8 cellular contexts compared by ENCODE assay signal in the genomic region with DNA sequence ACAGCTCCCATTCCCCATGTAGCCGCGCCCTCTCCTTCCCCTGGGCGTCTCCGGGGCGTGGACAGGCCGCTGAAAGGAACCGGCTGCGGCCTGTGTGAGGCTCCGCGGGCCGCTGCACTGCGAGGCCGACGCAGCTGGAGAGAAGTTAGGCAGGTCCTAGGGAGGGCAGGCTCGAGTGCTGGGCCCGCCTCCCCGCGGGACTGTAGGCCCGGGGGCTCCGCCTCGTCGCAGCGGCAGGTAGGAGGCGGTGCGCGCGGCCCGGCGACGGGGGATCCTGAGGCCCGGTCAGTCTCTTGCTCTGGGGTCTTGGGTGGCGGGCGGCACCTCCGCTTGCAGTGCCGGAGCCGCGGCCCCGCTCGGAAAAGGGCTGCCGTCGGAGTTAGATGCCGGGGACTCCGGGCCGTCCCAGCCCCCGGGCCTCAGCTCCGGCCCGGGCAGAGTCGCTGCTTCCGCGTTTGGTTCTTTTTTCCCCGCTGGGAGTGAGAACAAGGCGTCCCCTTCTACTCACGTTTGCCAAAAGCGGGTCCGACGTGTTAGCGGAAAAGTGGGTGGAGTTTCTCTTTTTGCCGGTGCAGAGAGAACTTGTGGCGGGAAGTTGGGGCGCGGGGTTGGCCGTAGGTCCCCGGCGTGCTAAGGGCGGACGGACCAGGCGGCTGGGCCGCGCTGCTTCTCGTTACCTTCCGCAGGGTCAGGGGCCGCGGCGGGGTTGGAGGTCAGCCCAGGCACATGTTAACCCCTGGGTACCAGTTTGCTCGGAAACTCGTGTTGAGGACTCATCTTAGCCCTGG.
DNase-seq lines count a peak whose midpoint lies in the region; ATAC-seq and TF ChIP-seq lines count a peak whose summit lies in the region.

A gene (plus strand): TSS at position 222 of the 788 bp plus-strand sequence. CDS start 2,026 bp downstream, outside the sequence.

- peak; percentile 85 for ATAC-seq in GM18858 (IDR thresholded peaks at IDR 0.05; ENCODE audit: unreplicated experiment)
- ATAC-seq in HG03103 (IDR thresholded peaks at IDR 0.05; ENCODE audit: low read depth, unreplicated experiment) = peak; percentile 80

- peaks cover 4% of the 10 kb centered on the region; the same call in 1 of the 2 replicates for H3K36me3 ChIP-seq in ACC112 (ENCODE audit: insufficient read depth, low read length)

- DNase-seq in NCI-H2196 treated with DMSO at 0.1 percent for 48 hours (lab: John Stamatoyannopoulos, UW; ENCODE audit: unreplicated experiment) = peak; percentile 21
- peak; percentile 74 for DNase-seq in activated CD4-positive, alpha-beta T cell treated with anti-CD3 and anti-CD28 coated beads for 1 hour
- peak; percentile 95 for DNase-seq in choroid plexus epithelial cell (ENCODE audit: low read depth)
- peak; percentile 80 for DNase-seq in kidney glomerular epithelial cell (lab: John Stamatoyannopoulos, UW)
- DNase-seq in stimulated activated CD4-positive, alpha-beta T cell treated with anti-CD3 and anti-CD28 coated beads, Interleukin-1b, Interleukin-23, amount 100 ng/mL, for 4 hours (ENCODE audit: low read depth in 2 of 2) = peak; percentile 70 to 73

- peaks cover 22% of the 10 kb centered on the region for H3K79me2 ChIP-seq in ACC112 (ENCODE audit: control insufficient read depth, insufficient read depth, low read length, unreplicated experiment)

- TF ChIP-seq CTCF in choroid plexus epithelial cell (conservative IDR thresholded peaks at IDR 0.05; ENCODE audit: low read depth, low read length) = no peak

- H3K4me3 ChIP-seq in ACC112 (ENCODE audit: low read depth, low read length) (peak within 1 kb of the TSS; percentile 79), choroid plexus epithelial cell (ENCODE audit: low read depth, low read length) (peak within 1 kb of the TSS; percentile 74)

- peaks cover 28% of the 10 kb centered on the region for H3K4me1 ChIP-seq in ACC112 (ENCODE audit: control insufficient read depth, insufficient read depth, low read length, unreplicated experiment)

- H2AFZ ChIP-seq in ACC112 (ENCODE audit: low read length, unreplicated experiment) = peak within 1 kb of the TSS; percentile 93

- no peaks in the 10 kb centered on the region for H3K27me3 ChIP-seq in ACC112 (ENCODE audit: insufficient read depth, low read length)

- peak within 1 kb of the TSS; percentile 83 for H3K27ac ChIP-seq in ACC112 (ENCODE audit: low read depth, low read length)

Comparison
In these comparisons a context has a peak if more than half of its experiments do, and no peak if none do; other contexts are left out.
1. Peak in every context shown above with its lines: DNase-seq, ATAC-seq, H3K4me3 ChIP-seq and H3K27ac ChIP-seq.
2. DNase-seq: peak in every context shown above with its lines; median percentile 95 in choroid plexus epithelial cell; 80 in kidney glomerular epithelial cell; 74 in activated CD4-positive, alpha-beta T cell treated with anti-CD3 and anti-CD28 coated beads for 1 hour; 72 in stimulated activated CD4-positive, alpha-beta T cell treated with anti-CD3 and anti-CD28 coated beads, Interleukin-1b, Interleukin-23, amount 100 ng/mL, for 4 hours; 21 in NCI-H2196 treated with DMSO at 0.1 percent for 48 hours.